1 cellular context compared by ENCODE assay signal in genomic region chr12:95217377-95218163, GRCh38.
A peak's percentile ranks its signal among the peaks of the same experiment; 100 is the strongest.
TF ChIP-seq lines count a peak whose summit lies in the region.

Gene FGD6 (minus strand): TSS chr12:95217467. CDS start chr12:95217240, 227 bp downstream.
Gene VEZT (plus strand): TSS chr12:95217807. CDS start chr12:95217851, 44 bp downstream.

TF ChIP-seq in HepG2, 621 proteins besides CTCF, POLR2A, EP300 and RAD21 (continued from another document and continues in another):
- TF ChIP-seq ZBTB37 (CRISPR knock-in tag; IDR thresholded peaks at IDR 0.05): no peak
- TF ChIP-seq ZNF777 (CRISPR knock-in tag; IDR thresholded peaks at IDR 0.05): no peak; the same call in none of the 2 replicates
- TF ChIP-seq ZSCAN29 (CRISPR knock-in tag; conservative IDR thresholded peaks at IDR 0.05): no peak; the same call in none of the 2 replicates
- TF ChIP-seq RFX3 (CRISPR knock-in tag; IDR thresholded peaks at IDR 0.05): no peak
- peak; percentile 73; the same call in 1 of the 2 replicates for TF ChIP-seq ZBTB3 (CRISPR knock-in tag; IDR thresholded peaks at IDR 0.05; ENCODE audit: borderline replicate concordance, low read depth)
- no peak for TF ChIP-seq ZFP36 (IDR thresholded peaks at IDR 0.05; ENCODE audit: borderline replicate concordance, low read depth, low read length, partially characterized antibody)
- peak; percentile 70 for TF ChIP-seq HIC2 (CRISPR knock-in tag; IDR thresholded peaks at IDR 0.05; ENCODE audit: low read depth)
- peak; percentile 50 for TF ChIP-seq KDM5A (IDR thresholded peaks at IDR 0.05; ENCODE audit: borderline replicate concordance, low read length)
- no peak; the same call in 1 of the 2 replicates for TF ChIP-seq HMG20A (CRISPR knock-in tag; IDR thresholded peaks at IDR 0.05; ENCODE audit: borderline replicate concordance)
- TF ChIP-seq ZNF556 (CRISPR knock-in tag; IDR thresholded peaks at IDR 0.05; ENCODE audit: borderline replicate concordance): peak; percentile 19; the same call in 1 of the 2 replicates
- peak; percentile 79; the same call in 1 of the 3 replicates for TF ChIP-seq MXI1 (IDR thresholded peaks at IDR 0.05; ENCODE audit: borderline replicate concordance, low read depth, low read length)
- peak; percentile 70; the same call in 1 of the 2 replicates for TF ChIP-seq KMT2A (CRISPR knock-in tag; IDR thresholded peaks at IDR 0.05)
- peak; percentile 37; the same call in 1 of the 2 replicates for TF ChIP-seq ZNF451 (CRISPR knock-in tag; IDR thresholded peaks at IDR 0.05)
- peak; percentile 69; the same call in 1 of the 2 replicates for TF ChIP-seq KLF6 (CRISPR knock-in tag; IDR thresholded peaks at IDR 0.05)
- no peak for TF ChIP-seq RBAK (CRISPR knock-in tag; IDR thresholded peaks at IDR 0.05)
- peak; percentile 37; the same call in 1 of the 2 replicates for TF ChIP-seq ZNF710 (CRISPR knock-in tag; IDR thresholded peaks at IDR 0.05; ENCODE audit: borderline replicate concordance)
- TF ChIP-seq ZBTB21 (CRISPR knock-in tag; IDR thresholded peaks at IDR 0.05): peak; percentile 98
- peak; percentile 89; the same call in 1 of the 2 replicates for TF ChIP-seq FLYWCH1 (CRISPR knock-in tag; IDR thresholded peaks at IDR 0.05)
- TF ChIP-seq ZBTB10 (CRISPR knock-in tag; IDR thresholded peaks at IDR 0.05; ENCODE audit: borderline replicate concordance): peak; percentile 64; the same call in 1 of the 2 replicates
- peak; percentile 77 for TF ChIP-seq MXD4 (CRISPR knock-in tag; IDR thresholded peaks at IDR 0.05)
- TF ChIP-seq TCF7L2 (IDR thresholded peaks at IDR 0.05; ENCODE audit: low read depth, low read length): no peak
- peak; percentile 94; the same call in 1 of the 2 replicates for TF ChIP-seq GLI4 (CRISPR knock-in tag; IDR thresholded peaks at IDR 0.05; ENCODE audit: borderline replicate concordance)
- no peak for TF ChIP-seq ZNF180 (CRISPR knock-in tag; IDR thresholded peaks at IDR 0.05; ENCODE audit: borderline replicate concordance, low read depth)
- peak; percentile 74; the same call in 1 of the 2 replicates for TF ChIP-seq TFDP1 (CRISPR knock-in tag; IDR thresholded peaks at IDR 0.05; ENCODE audit: borderline replicate concordance)
- TF ChIP-seq CERS6 (CRISPR knock-in tag; IDR thresholded peaks at IDR 0.05): no peak
- peak; percentile 63; the same call in 1 of the 2 replicates for TF ChIP-seq BHLHE40 (IDR thresholded peaks at IDR 0.05; ENCODE audit: low read length)
- TF ChIP-seq ZNF576 (CRISPR knock-in tag; IDR thresholded peaks at IDR 0.05): no peak
- no peak for TF ChIP-seq ZXDC (CRISPR knock-in tag; IDR thresholded peaks at IDR 0.05)
- no peak for TF ChIP-seq ZNF329 (CRISPR knock-in tag; IDR thresholded peaks at IDR 0.05; ENCODE audit: low read depth)
- TF ChIP-seq ZFP62 (CRISPR knock-in tag; IDR thresholded peaks at IDR 0.05): no peak
- TF ChIP-seq SMARCC2 (IDR thresholded peaks at IDR 0.05): no peak
- TF ChIP-seq ZNF552 (CRISPR knock-in tag; IDR thresholded peaks at IDR 0.05; ENCODE audit: borderline replicate concordance): no peak
- TF ChIP-seq ZNF138 (CRISPR knock-in tag; IDR thresholded peaks at IDR 0.05; ENCODE audit: low read depth): no peak
- no peak for TF ChIP-seq AKNA (CRISPR knock-in tag; IDR thresholded peaks at IDR 0.05; ENCODE audit: borderline replicate concordance)
- TF ChIP-seq ZNF781 (CRISPR knock-in tag; IDR thresholded peaks at IDR 0.05; ENCODE audit: borderline replicate concordance, not compliant biosample characterization): peak; percentile 68
- TF ChIP-seq JUND (CRISPR knock-in tag; IDR thresholded peaks at IDR 0.05): 0 out of 2 replicates have a peak, but pooled peaks have one; percentile 19
- no peak for TF ChIP-seq ATRX (CRISPR knock-in tag; IDR thresholded peaks at IDR 0.05; ENCODE audit: borderline replicate concordance)
- TF ChIP-seq SKI (IDR thresholded peaks at IDR 0.05; ENCODE audit: partially characterized antibody): peak; percentile 18
- TF ChIP-seq HNRNPUL1 (IDR thresholded peaks at IDR 0.05; ENCODE audit: low read depth, low read length): no peak
